In genomic region chr13:31199527-31199848, GRCh38 we compare ENCODE assay signal across 8 cellular contexts. TPM values are rescaled to one million over a fixed set of nuclear protein-coding genes. Genes with fewer than 3 reads are reported as not detected.
DNase-seq lines count a peak whose midpoint lies in the region; ATAC-seq, FAIRE-seq and TF ChIP-seq lines count a peak whose summit lies in the region.

No MANE protein-coding gene starts in this region.

- ATAC-seq in activated B cell treated with CpG ODN at 0.5 μM for 24 hours (ENCODE audit: low read depth) = peak; percentile 11

- peak overlapping the region; percentile 23 for H3K27ac ChIP-seq in substantia nigra (ENCODE audit: low read depth, low read length, poor library complexity, severe bottlenecking)

- H3K4me3 Mint-ChIP-seq in T-helper 2 cell treated with Interferon-gamma antibody and Interleukin-4, amounts not matched to agents 5 μg/mL and 100 μg/mL, for 36 hours = peak overlapping the region; percentile 89
- H3K4me3 Mint-ChIP-seq in activated B cell treated with CpG ODN at 0.5 μM for 24 hours = peak overlapping the region; percentile 84

- intact Hi-C loops in activated B cell treated with CpG ODN at 0.5 μM for 24 hours (cut with micrococcal nuclease) = loop anchor here (1.0 to 10.0 kb wide), 2 partner anchors 225 to 1115 kb away; partner anchors contain the start of genes BRCA2 and ZAR1L

- no peaks in the 10 kb centered on the region for H3K9me3 ChIP-seq in iPS-18c (ENCODE audit: control insufficient read depth, insufficient read depth, low read length)

- H3K36me3 Mint-ChIP-seq in T-helper 2 cell treated with Interferon-gamma antibody and Interleukin-4, amounts not matched to agents 5 μg/mL and 100 μg/mL, for 36 hours (ENCODE audit: low read depth) = no peaks in the 10 kb centered on the region
- no peaks in the 10 kb centered on the region for H3K36me3 Mint-ChIP-seq in activated B cell treated with CpG ODN at 0.5 μM for 24 hours (ENCODE audit: low read depth)

- CTCF ChIA-PET in activated B cell treated with CpG ODN at 0.5 μM for 24 hours (lab: Charles Lee) = interaction anchor here (1.0 to 1.3 kb wide), 2 partner anchors 39 to 225 kb away, joined by 4 to 6 read pairs; no protein-coding TSS in a partner anchor

- peaks cover 19% of the 10 kb centered on the region for H3K27me3 Mint-ChIP-seq in T-helper 2 cell treated with Interferon-gamma antibody and Interleukin-4, amounts not matched to agents 5 μg/mL and 100 μg/mL, for 36 hours (ENCODE audit: low read depth)
- no peaks in the 10 kb centered on the region for H3K27me3 Mint-ChIP-seq in activated B cell treated with CpG ODN at 0.5 μM for 24 hours

- TF ChIP-seq POLR2A in GM12891 (IDR thresholded peaks at IDR 0.05; ENCODE audit: low read depth, low read length) = no peak

- DNase-seq in T-helper 2 cell treated with Interferon-gamma antibody and Interleukin-4, amounts not matched to agents 5 μg/mL and 100 μg/mL, for 36 hours (ENCODE audit: low spot score) = no peak
- no peak for DNase-seq in T-helper 2 cell
- no peak for DNase-seq in activated B cell treated with CpG ODN at 0.5 μM for 24 hours
- DNase-seq in substantia nigra (lab: John Stamatoyannopoulos, UW) = no peak
- DNase-seq in GM12891 (ENCODE audit: insufficient read length, low spot score) = no peak
- DNase-seq in NCI-H146 (lab: John Stamatoyannopoulos, UW) = no peak
- DNase-seq in NCI-H82 treated with DMSO at 0.1 percent for 48 hours (lab: John Stamatoyannopoulos, UW; ENCODE audit: unreplicated experiment) = no peak

- H3K27ac Mint-ChIP-seq in T-helper 2 cell treated with Interferon-gamma antibody and Interleukin-4, amounts not matched to agents 5 μg/mL and 100 μg/mL, for 36 hours = peak overlapping the region; percentile 64
- peak overlapping the region; percentile 76 for H3K27ac Mint-ChIP-seq in activated B cell treated with CpG ODN at 0.5 μM for 24 hours

- peak overlapping the region; percentile 74; the same call in 1 of the 2 replicates for H3K4me3 ChIP-seq in iPS-18c (ENCODE audit: insufficient read depth, low read depth, low read length)

- peaks cover 14% of the 10 kb centered on the region for H3K4me1 Mint-ChIP-seq in T-helper 2 cell treated with Interferon-gamma antibody and Interleukin-4, amounts not matched to agents 5 μg/mL and 100 μg/mL, for 36 hours (ENCODE audit: low read depth)
- H3K4me1 Mint-ChIP-seq in activated B cell treated with CpG ODN at 0.5 μM for 24 hours = peaks cover 18% of the 10 kb centered on the region

- FAIRE-seq in GM12891 (lab: Jason Lieb, UNC) = no peak

- POLR2A ChIA-PET in activated B cell treated with CpG ODN at 0.5 μM for 24 hours (lab: Charles Lee) = interaction anchor here (1.1 to 3.8 kb wide), 2 partner anchors 38 to 710 kb away, joined by 3 to 26 read pairs; partner anchors contain the start of gene HSPH1

- no peak for TF ChIP-seq CTCF in activated B cell treated with CpG ODN at 0.5 μM for 24 hours (IDR thresholded peaks at IDR 0.05)

- H3K9me3 Mint-ChIP-seq in T-helper 2 cell treated with Interferon-gamma antibody and Interleukin-4, amounts not matched to agents 5 μg/mL and 100 μg/mL, for 36 hours = no peaks in the 10 kb centered on the region
- H3K9me3 Mint-ChIP-seq in activated B cell treated with CpG ODN at 0.5 μM for 24 hours = no peaks in the 10 kb centered on the region

TF ChIP-seq in GM12891, 5 proteins besides CTCF, POLR2A, EP300 and RAD21:
- TF ChIP-seq PAX5 (IDR thresholded peaks at IDR 0.05; ENCODE audit: insufficient read depth, low read length, severe bottlenecking) (no peak), TAF1 (IDR thresholded peaks at IDR 0.05; ENCODE audit: low read depth, low read length) (no peak), POU2F2 (IDR thresholded peaks at IDR 0.05; ENCODE audit: low read depth, low read length) (no peak), SPI1 (IDR thresholded peaks at IDR 0.05; ENCODE audit: low read depth, low read length) (no peak), POLR2AphosphoS5 (IDR thresholded peaks at IDR 0.05; ENCODE audit: low read depth, low read length) (no peak)
TF ChIP-seq in GM12891: peak in this region for 0.

RNA-seq across cellular contexts. Expression of gene B3GLCT, which starts 0.3 kb away (rescaled TPM):
- total RNA-seq in activated B cell treated with CpG ODN at 0.5 μM for 24 hours = 2.9 and 3.0 TPM in 2 replicates
- 0.08 TPM for polyA plus RNA-seq in GM12891 (2012; ENCODE audit: low read depth, missing spikeins)

RNA-seq across cellular contexts. Expression of gene HSPH1, which starts 37.8 kb away (rescaled TPM):
- 107 and 112 TPM in 2 replicates for total RNA-seq in activated B cell treated with CpG ODN at 0.5 μM for 24 hours
- 50.7 TPM for polyA plus RNA-seq in GM12891 (2012; ENCODE audit: low read depth, missing spikeins)
